1 cellular context compared by ENCODE assay signal in genomic region chr11:118263694-118264567, GRCh38.
TF ChIP-seq lines count a peak whose summit lies in the region.

TSS of gene MPZL2 (minus strand) at chr11:118264297. CDS start at chr11:118264153, 144 bp downstream.

TF ChIP-seq in HEK293, 187 proteins besides CTCF, POLR2A, EP300 and RAD21 (continued from another document):
- TF ChIP-seq, protein P1, sequence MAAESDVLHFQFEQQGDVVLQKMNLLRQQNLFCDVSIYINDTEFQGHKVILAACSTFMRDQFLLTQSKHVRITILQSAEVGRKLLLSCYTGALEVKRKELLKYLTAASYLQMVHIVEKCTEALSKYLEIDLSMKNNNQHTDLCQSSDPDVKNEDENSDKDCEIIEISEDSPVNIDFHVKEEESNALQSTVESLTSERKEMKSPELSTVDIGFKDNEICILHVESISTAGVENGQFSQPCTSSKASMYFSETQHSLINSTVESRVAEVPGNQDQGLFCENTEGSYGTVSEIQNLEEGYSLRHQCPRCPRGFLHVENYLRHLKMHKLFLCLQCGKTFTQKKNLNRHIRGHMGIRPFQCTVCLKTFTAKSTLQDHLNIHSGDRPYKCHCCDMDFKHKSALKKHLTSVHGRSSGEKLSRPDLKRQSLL (tag by site-specific recombination; IDR thresholded peaks at IDR 0.05), result no peak
- TF ChIP-seq ZNF664 (tag by site-specific recombination; IDR thresholded peaks at IDR 0.05) (no peak), ZBTB20 (tag by site-specific recombination; IDR thresholded peaks at IDR 0.05) (peak; percentile 41), SETDB1 (IDR thresholded peaks at IDR 0.05; ENCODE audit: insufficient read length, low read length) (no peak), ZNF692 (tag by site-specific recombination; IDR thresholded peaks at IDR 0.05) (peak; percentile 48; the same call in 1 of the 2 replicates), ZBTB7A (tag by site-specific recombination; IDR thresholded peaks at IDR 0.05; ENCODE audit: low read depth) (no peak), ZNF549 (tag by site-specific recombination; IDR thresholded peaks at IDR 0.05) (no peak), KLF16 (tag by site-specific recombination; IDR thresholded peaks at IDR 0.05) (no peak), ZSCAN18 (tag by site-specific recombination; IDR thresholded peaks at IDR 0.05) (no peak), ZNF677 (tag by site-specific recombination; IDR thresholded peaks at IDR 0.05) (no peak), ZNF777 (tag by site-specific recombination; IDR thresholded peaks at IDR 0.05; ENCODE audit: borderline replicate concordance) (no peak), ZNF394 (tag by site-specific recombination; IDR thresholded peaks at IDR 0.05; ENCODE audit: borderline replicate concordance) (no peak), ZNF114 (tag by site-specific recombination; IDR thresholded peaks at IDR 0.05) (no peak), ZNF785 (tag by site-specific recombination; IDR thresholded peaks at IDR 0.05) (no peak), ZNF558 (tag by site-specific recombination; IDR thresholded peaks at IDR 0.05) (no peak), TCF7L2 (IDR thresholded peaks at IDR 0.05; ENCODE audit: borderline replicate concordance, low read depth, low read length) (no peak), ZBTB1 (tag by site-specific recombination; IDR thresholded peaks at IDR 0.05) (no peak), PRDM1 (tag by site-specific recombination; IDR thresholded peaks at IDR 0.05) (peak; percentile 73; the same call in 1 of the 2 replicates), KLF10 (tag by site-specific recombination; IDR thresholded peaks at IDR 0.05) (no peak), SP3 (tag by site-specific recombination; IDR thresholded peaks at IDR 0.05) (peak; percentile 55; the same call in 1 of the 2 replicates), OSR2 (tag by site-specific recombination; IDR thresholded peaks at IDR 0.05) (no peak), ZNF530 (tag by site-specific recombination; IDR thresholded peaks at IDR 0.05; ENCODE audit: low read depth) (no peak)
- TF ChIP-seq, protein P2, sequence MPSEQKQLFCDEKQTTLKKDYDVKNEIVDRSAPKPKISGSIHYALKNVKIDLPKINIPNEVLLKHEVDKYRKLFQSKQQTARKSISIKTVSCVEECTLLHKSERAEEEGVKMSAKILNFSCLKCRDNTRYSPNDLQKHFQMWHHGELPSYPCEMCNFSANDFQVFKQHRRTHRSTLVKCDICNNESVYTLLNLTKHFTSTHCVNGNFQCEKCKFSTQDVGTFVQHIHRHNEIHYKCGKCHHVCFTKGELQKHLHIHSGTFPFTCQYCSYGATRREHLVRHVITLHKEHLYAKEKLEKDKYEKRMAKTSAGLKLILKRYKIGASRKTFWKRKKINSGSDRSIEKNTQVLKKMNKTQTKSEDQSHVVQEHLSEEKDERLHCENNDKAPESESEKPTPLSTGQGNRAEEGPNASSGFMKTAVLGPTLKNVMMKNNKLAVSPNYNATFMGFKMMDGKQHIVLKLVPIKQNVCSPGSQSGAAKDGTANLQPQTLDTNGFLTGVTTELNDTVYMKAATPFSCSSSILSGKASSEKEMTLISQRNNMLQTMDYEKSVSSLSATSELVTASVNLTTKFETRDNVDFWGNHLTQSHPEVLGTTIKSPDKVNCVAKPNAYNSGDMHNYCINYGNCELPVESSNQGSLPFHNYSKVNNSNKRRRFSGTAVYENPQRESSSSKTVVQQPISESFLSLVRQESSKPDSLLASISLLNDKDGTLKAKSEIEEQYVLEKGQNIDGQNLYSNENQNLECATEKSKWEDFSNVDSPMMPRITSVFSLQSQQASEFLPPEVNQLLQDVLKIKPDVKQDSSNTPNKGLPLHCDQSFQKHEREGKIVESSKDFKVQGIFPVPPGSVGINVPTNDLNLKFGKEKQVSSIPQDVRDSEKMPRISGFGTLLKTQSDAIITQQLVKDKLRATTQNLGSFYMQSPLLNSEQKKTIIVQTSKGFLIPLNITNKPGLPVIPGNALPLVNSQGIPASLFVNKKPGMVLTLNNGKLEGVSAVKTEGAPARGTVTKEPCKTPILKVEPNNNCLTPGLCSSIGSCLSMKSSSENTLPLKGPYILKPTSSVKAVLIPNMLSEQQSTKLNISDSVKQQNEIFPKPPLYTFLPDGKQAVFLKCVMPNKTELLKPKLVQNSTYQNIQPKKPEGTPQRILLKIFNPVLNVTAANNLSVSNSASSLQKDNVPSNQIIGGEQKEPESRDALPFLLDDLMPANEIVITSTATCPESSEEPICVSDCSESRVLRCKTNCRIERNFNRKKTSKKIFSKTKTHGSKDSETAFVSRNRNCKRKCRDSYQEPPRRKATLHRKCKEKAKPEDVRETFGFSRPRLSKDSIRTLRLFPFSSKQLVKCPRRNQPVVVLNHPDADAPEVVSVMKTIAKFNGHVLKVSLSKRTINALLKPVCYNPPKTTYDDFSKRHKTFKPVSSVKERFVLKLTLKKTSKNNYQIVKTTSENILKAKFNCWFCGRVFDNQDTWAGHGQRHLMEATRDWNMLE (tag by site-specific recombination; conservative IDR thresholded peaks at IDR 0.05; ENCODE audit: low read depth), result no peak
